Comparison of ENCODE assay signal across 8 cellular contexts in genomic region chr3:142888484-142889262, GRCh38. TPM values are rescaled to one million over a fixed set of nuclear protein-coding genes. Genes with fewer than 3 reads are reported as not detected.
DNase-seq lines count a peak whose midpoint lies in the region; ATAC-seq, FAIRE-seq and TF ChIP-seq lines count a peak whose summit lies in the region.

Gene PCOLCE2, minus strand, starts transcription at chr3:142889083. Its CDS starts 187 bp downstream, at chr3:142888896.

- peaks cover 15% of the 10 kb centered on the region for H3K4me1 Mint-ChIP-seq in GM23338

- H2AFZ ChIP-seq in GM23338 (peak within 1 kb of the TSS; percentile 99), K562 (ENCODE audit: low read depth, low read length) (peak within 1 kb of the TSS; percentile 74)

- 0 out of 2 replicates have a peak, but pooled peaks have one; percentile 1 for TF ChIP-seq CTCF in BJ (IDR thresholded peaks at IDR 0.05; ENCODE audit: insufficient read depth, low read depth, low read length)
- TF ChIP-seq CTCF in GM23338 (conservative IDR thresholded peaks at IDR 0.05; ENCODE audit: low read depth in 2 of 2): no peak
- TF ChIP-seq CTCF in K562 (IDR thresholded peaks at IDR 0.05 in 2 of 3, conservative IDR thresholded peaks at IDR 0.05 in 1 of 3; ENCODE audit: insufficient read depth in 2 of 3, low read depth in 1 of 3, low read length in 3 of 3): no peak

- H3K9ac ChIP-seq in K562 (ENCODE audit: insufficient read depth in 1 of 2, low read depth in 2 of 2, low read length in 2 of 2) (peak within 1 kb of the TSS; percentile 49 to 87), skeletal muscle satellite cell (ENCODE audit: low read depth, low read length) (peak within 1 kb of the TSS; percentile 72)

- TF ChIP-seq POLR2A in K562 (conservative IDR thresholded peaks at IDR 0.05): no peak

- H3K4me2 ChIP-seq in GM23338 (peak within 1 kb of the TSS; percentile 93), K562 (ENCODE audit: insufficient read depth, low read length) (peak within 1 kb of the TSS; percentile 67), skeletal muscle satellite cell (ENCODE audit: low read length) (peak within 1 kb of the TSS; percentile 88)

- H3K79me2 ChIP-seq in GM23338 (replicated peaks; ENCODE audit: insufficient read depth) (0 out of 2 replicates have a peak, but pooled peaks cover 2% of the 10 kb centered on the region), K562 (ENCODE audit: control insufficient read depth, insufficient read depth, low read length) (no peaks in the 10 kb centered on the region)

- intact Hi-C loops in K562 (cut with micrococcal nuclease): loop anchor here (5.0 kb wide), 1 partner anchor 36 kb away; no protein-coding TSS in a partner anchor

- H3K9me2 ChIP-seq in GM23338 (ENCODE audit: insufficient read depth): no peaks in the 10 kb centered on the region

- no peak for TF ChIP-seq EP300 in K562 (IDR thresholded peaks at IDR 0.05; ENCODE audit: low read length)

- CTCF ChIA-PET in BJ (lab: Yijun Ruan, JAX): no interaction called here
- CTCF ChIA-PET in K562 (lab: Yijun Ruan, JAX; ENCODE audit: low intra/inter-chr PET ratio): no interaction called here

- no peaks in the 10 kb centered on the region; the same call in 1 of the 2 replicates for H3K4me1 ChIP-seq in GM23338 (ENCODE audit: insufficient read depth)
- peaks cover 5 to 14% of the 10 kb centered on the region in 2 experiments; a peak in 3 of 5 replicates for H3K4me1 ChIP-seq in K562 (replicated peaks in 1 of 2; ENCODE audit: control insufficient read depth in 2 of 2, insufficient read depth in 2 of 2, low read length in 2 of 2)
- peaks cover 19% of the 10 kb centered on the region for H3K4me1 ChIP-seq in skeletal muscle satellite cell (ENCODE audit: control insufficient read depth, insufficient read depth, low read length)

- in situ Hi-C loops in K562 (cut with MboI): no loop called here

- H3K27me3 Mint-ChIP-seq in GM23338 (ENCODE audit: insufficient read depth, low read depth, poor library complexity): peaks cover 15% of the 10 kb centered on the region

- H3K27ac ChIP-seq in GM23338 (ENCODE audit: low read depth) (no peak within 1 kb of the TSS), K562 (ENCODE audit: extremely low read depth, low read depth, low read length) (no peak within 1 kb of the TSS)

- 6% methylated on average over 51 of the region's 80 CpGs for WGBS in K562 (ENCODE audit: insufficient coverage, low coverage, missing lambda C conversion rate)

- H3K4me3 ChIP-seq in BJ (ENCODE audit: low read depth, low read length) (peak within 1 kb of the TSS; percentile 33), GM23338 (peak within 1 kb of the TSS; percentile 86), K562 (peak within 1 kb of the TSS; percentile 44), iPS-18c (ENCODE audit: insufficient read depth, low read depth, low read length) (peak within 1 kb of the TSS; percentile 91), skeletal muscle satellite cell (ENCODE audit: low read length) (peak within 1 kb of the TSS; percentile 83)

- H3K27me3 ChIP-seq in BJ (ENCODE audit: control insufficient read depth, insufficient read depth, low read length): peaks cover 23% of the 10 kb centered on the region
- H3K27me3 ChIP-seq in GM23338 (ENCODE audit: insufficient read depth): peaks cover 30% of the 10 kb centered on the region
- peaks cover 0 to 11% of the 10 kb centered on the region in 2 experiments; a peak in 1 of 5 replicates for H3K27me3 ChIP-seq in K562 (ENCODE audit: control insufficient read depth in 2 of 2, insufficient read depth in 2 of 2, low read length in 2 of 2)
- H3K27me3 ChIP-seq in skeletal muscle satellite cell (ENCODE audit: control insufficient read depth, insufficient read depth, low read length): no peaks in the 10 kb centered on the region

- ATAC-seq in GM23338 (peak; percentile 87), K562 (peak; percentile 76), HG03469 (IDR thresholded peaks at IDR 0.05; ENCODE audit: unreplicated experiment) (no peak)

- DNase-seq in BJ (ENCODE audit: low read depth) (no peak), GM23338 (ENCODE audit: low spot score) (peak; percentile 64), NCI-H82 treated with DMSO at 0.1 percent for 48 hours (lab: John Stamatoyannopoulos, UW; ENCODE audit: unreplicated experiment) (peak; percentile 59), K562 (ENCODE audit: extremely low read depth in 1 of 4, low spot score in 3 of 4) (peak; percentile 36 to 39 (median 38)), NCI-H187 (lab: John Stamatoyannopoulos, UW) (no peak)

- no peaks in the 10 kb centered on the region for H3K9me1 ChIP-seq in K562 (ENCODE audit: control insufficient read depth, insufficient read depth, low read length)

- no peaks in the 10 kb centered on the region for H3K9me3 Mint-ChIP-seq in GM23338

- TF ChIP-seq RAD21 in K562 (CRISPR knock-in tag; conservative IDR thresholded peaks at IDR 0.05 in 1 of 2, IDR thresholded peaks at IDR 0.05 in 1 of 2): no peak

- H3K36me3 ChIP-seq in BJ (ENCODE audit: control insufficient read depth, insufficient read depth, low read length) (no peaks in the 10 kb centered on the region), GM23338 (ENCODE audit: insufficient read depth) (no peaks in the 10 kb centered on the region), K562 (ENCODE audit: control insufficient read depth, insufficient read depth, low read length) (no peaks in the 10 kb centered on the region), skeletal muscle satellite cell (ENCODE audit: insufficient read depth, low read length) (no peaks in the 10 kb centered on the region)

- H3K4me3 Mint-ChIP-seq in GM23338: peak within 1 kb of the TSS; percentile 82

- H3K9me3 ChIP-seq in K562 (replicated peaks; ENCODE audit: control insufficient read depth, insufficient read depth, low read depth, low read length) (no peaks in the 10 kb centered on the region), iPS-18c (ENCODE audit: control insufficient read depth, insufficient read depth, low read length) (no peaks in the 10 kb centered on the region), skeletal muscle satellite cell (replicated peaks; ENCODE audit: low read length) (no peaks in the 10 kb centered on the region)

- BruUV-seq in K562 (replicated peaks; lab: Mats Ljungman, UMichigan): no TSS peak

- POLR2A ChIA-PET in BJ (lab: Charles Lee) (no interaction called here), K562 (lab: Yijun Ruan, JAX) (no interaction called here)

- no peaks in the 10 kb centered on the region; the same call in 1 of the 2 replicates for H3F3A ChIP-seq in GM23338 (replicated peaks; ENCODE audit: low read depth)

- H3K27ac Mint-ChIP-seq in GM23338: peak within 1 kb of the TSS; percentile 40

- H3K36me3 Mint-ChIP-seq in GM23338 (ENCODE audit: low read depth): no peaks in the 10 kb centered on the region; the same call in 2 of the 3 replicates

- H4K20me1 ChIP-seq in GM23338 (replicated peaks; ENCODE audit: insufficient read depth) (no peaks in the 10 kb centered on the region), K562 (replicated peaks; ENCODE audit: control insufficient read depth, insufficient read depth, low read length) (no peaks in the 10 kb centered on the region)

- FAIRE-seq in K562 (lab: Jason Lieb, UNC): no peak

TF ChIP-seq in GM23338, 12 proteins besides CTCF, POLR2A, EP300 and RAD21 (continues in another document):
- TF ChIP-seq POLR2AphosphoS5 (IDR thresholded peaks at IDR 0.05; ENCODE audit: low read depth): peak; percentile 66; the same call in 1 of the 2 replicates

TF ChIP-seq in K562, 482 proteins besides CTCF, POLR2A, EP300 and RAD21 (continues in another document):
- no peak for TF ChIP-seq NCOR1 (IDR thresholded peaks at IDR 0.05)
- TF ChIP-seq ZNF589 (CRISPR knock-in tag; IDR thresholded peaks at IDR 0.05; ENCODE audit: low read depth): no peak
- TF ChIP-seq FOXA3 (CRISPR knock-in tag; conservative IDR thresholded peaks at IDR 0.05 in 1 of 2, IDR thresholded peaks at IDR 0.05 in 1 of 2): no peak
- no peak for TF ChIP-seq FOXJ2 (tag; IDR thresholded peaks at IDR 0.05)
- TF ChIP-seq RBM22 (IDR thresholded peaks at IDR 0.05; ENCODE audit: low read depth, low read length, poor library complexity, severe bottlenecking): no peak
- TF ChIP-seq USF1 (CRISPR knock-in tag; IDR thresholded peaks at IDR 0.05): no peak
- peak; percentile 18; the same call in 1 of the 2 replicates for TF ChIP-seq CTBP1 (IDR thresholded peaks at IDR 0.05; ENCODE audit: borderline replicate concordance)

RNA-seq across cellular contexts. Expression of gene PCOLCE2, which starts in this region (rescaled TPM):
- polyA plus RNA-seq in BJ (2011; rRNA removed) (0.78 and 0.94 TPM in 2 replicates), GM23338 (2016; fragmentation: Nextera tagmentation; extraction: Ambion mirVana) (17.4 and 22.6 TPM in 2 replicates), K562 (2011; rRNA removed) (1.1 and 1.2 TPM in 2 replicates), K562 (2014; fragmentation: Illumina TruSeq; extraction: Trizol) (0.64 and 0.72 TPM in 2 replicates), K562 (2014; fragmentation: Nextera tagmentation; extraction: Ambion mirVana) (under 1 TPM; 0.18 to 0.39 TPM), K562 (2014; rRNA removed) (0.59 and 1.2 TPM in 2 replicates)
- not detected in 2 replicates for polyA minus RNA-seq in BJ (2011; rRNA and poly(A)+ RNA removed)
- 17.7 and 18.6 TPM in 2 replicates for total RNA-seq in GM23338 (2014; rRNA removed; shearing (Covaris generic))
- 4.6 and 8.1 TPM in 2 replicates for total RNA-seq in K562 (2011; cell fraction: chromatin; rRNA removed; ENCODE audit: low replicate concordance)
- total RNA-seq in K562 (2011; cell fraction: nucleolus; rRNA removed): 3.2 and 3.3 TPM in 2 replicates
- total RNA-seq in K562 (2011; cell fraction: nucleoplasm; rRNA removed): 6.0 and 6.3 TPM in 2 replicates
- total RNA-seq in K562 (2014; rRNA removed) (0.73 and 0.86 TPM in 2 replicates), K562 (2014; rRNA removed; fragmentation: Illumina TruSeq; extraction: Trizol) (0.65 and 0.83 TPM in 2 replicates), K562 (2015; rRNA removed; fragmentation: Illumina TruSeq; extraction: Trizol) (0.40 and 0.49 TPM in 2 replicates), K562 (2021) (0.49 and 1.0 TPM in 2 replicates)
- polyA plus RNA-seq in K562 (2011; cell fraction: cytosol; rRNA removed): 0.58 and 0.73 TPM in 2 replicates
- polyA plus RNA-seq in K562 (2011; cell fraction: nucleus; rRNA removed): 0.76 and 0.98 TPM in 2 replicates
- polyA plus RNA-seq in K562 (2012): 0.18 and 0.29 TPM in 2 replicates
- 0.91 and 1.2 TPM in 2 replicates for polyA minus RNA-seq in K562 (2011; rRNA and poly(A)+ RNA removed)
- not detected in 2 replicates for polyA minus RNA-seq in K562 (2011; cell fraction: cytosol; rRNA and poly(A)+ RNA removed)
- 0.33 and 1.3 TPM in 2 replicates for polyA minus RNA-seq in K562 (2011; cell fraction: nucleus; rRNA and poly(A)+ RNA removed)
- 50.4 and 66.2 TPM in 2 replicates for total RNA-seq in skeletal muscle satellite cell (2012; rRNA removed)

Comparison
In these comparisons a context has a peak if more than half of its experiments do, and no peak if none do; other contexts are left out.
1. DNase-seq: peak in GM23338 (single experiment), NCI-H82 treated with DMSO at 0.1 percent for 48 hours (single experiment) and K562 (4 of 4); none in BJ (single experiment) and NCI-H187 (0 of 2).
2. H3K4me3 ChIP-seq: peak in every context shown above with its lines; median percentile 91 in iPS-18c; 86 in GM23338; 83 in skeletal muscle satellite cell; 44 in K562; 33 in BJ.
3. Peak in every context shown above with its lines, with median percentiles within 50 percentile points of each other: H3K4me2 ChIP-seq.